Comparison of ENCODE assay signal across 15 cellular contexts in genomic region chr1:57072775-57073174, GRCh38.
DNase-seq lines count a peak whose midpoint lies in the region; ATAC-seq and TF ChIP-seq lines count a peak whose summit lies in the region.
"Had no signal": no experiment of that assay in that cellular context is flagged by ENCODE, and none has a peak within 500 bp of the region (broad histone marks: within the 10 kb centered on the region; RNA-seq: fewer than 3 reads in every experiment).

No MANE protein-coding gene starts in this region.

- H3K36me3 Mint-ChIP-seq in activated CD8-positive, alpha-beta memory T cell treated with anti-CD3 and anti-CD28 coated beads, Interleukin-2, amount 10 ng/mL, durations not matched to agents 7 days and 5 days, result no peaks in the 10 kb centered on the region
- H3K36me3 Mint-ChIP-seq: memory B cell had no signal

- ATAC-seq in GM19043 (IDR thresholded peaks at IDR 0.05; ENCODE audit: low read depth, unreplicated experiment), result peak; percentile 66
- ATAC-seq in HG03460 (IDR thresholded peaks at IDR 0.05; ENCODE audit: unreplicated experiment), result peak; percentile 59
- ATAC-seq in activated CD8-positive, alpha-beta memory T cell treated with anti-CD3 and anti-CD28 coated beads, Interleukin-2, amount 10 ng/mL, durations not matched to agents 7 days and 5 days, result no peak
- ATAC-seq: Panc1 had no signal

- no peaks in the 10 kb centered on the region for H3K4me1 Mint-ChIP-seq in activated CD8-positive, alpha-beta memory T cell treated with anti-CD3 and anti-CD28 coated beads, Interleukin-2, amount 10 ng/mL, durations not matched to agents 7 days and 5 days
- H3K4me1 Mint-ChIP-seq: memory B cell had no signal

- H3K36me3 ChIP-seq in ascending aorta, result no peaks in the 10 kb centered on the region
- H3K36me3 ChIP-seq: thyroid gland had no signal

- H3K4me1 ChIP-seq in ascending aorta, result no peaks in the 10 kb centered on the region
- H3K4me1 ChIP-seq: BLaER1 had no signal

- no peaks in the 10 kb centered on the region for H3K27me3 Mint-ChIP-seq in activated CD8-positive, alpha-beta memory T cell treated with anti-CD3 and anti-CD28 coated beads, Interleukin-2, amount 10 ng/mL, durations not matched to agents 7 days and 5 days
- H3K27me3 Mint-ChIP-seq: memory B cell had no signal

- peak; percentile 19 for TF ChIP-seq CTCF in AG10803 (conservative IDR thresholded peaks at IDR 0.05; ENCODE audit: low read length)
- peak; percentile 24 for TF ChIP-seq CTCF in epithelial cell of proximal tubule (conservative IDR thresholded peaks at IDR 0.05; ENCODE audit: low read depth, low read length)
- TF ChIP-seq CTCF in ascending aorta (IDR thresholded peaks at IDR 0.05), result no peak

- H3K27ac ChIP-seq in ascending aorta, result no peak overlapping the region
- H3K27ac ChIP-seq: BLaER1, thyroid gland had no signal

- no peak overlapping the region for H3K27ac Mint-ChIP-seq in activated CD8-positive, alpha-beta memory T cell treated with anti-CD3 and anti-CD28 coated beads, Interleukin-2, amount 10 ng/mL, durations not matched to agents 7 days and 5 days
- H3K27ac Mint-ChIP-seq: memory B cell had no signal

- in situ Hi-C loops in ACHN (cut with HindIII; ENCODE audit: low pct_ligation_motif_present, low pct_unique_long_range_greater_than_20kb, low sequenced_read_pairs), result no loop called here

- intact Hi-C loops in ascending aorta (cut with DNase I), result no loop called here

- CTCF ChIA-PET in activated CD8-positive, alpha-beta memory T cell treated with anti-CD3 and anti-CD28 coated beads, Interleukin-2, amount 10 ng/mL, durations not matched to agents 7 days and 5 days (lab: Charles Lee), result no interaction called here

- no peak overlapping the region for H3K4me3 ChIP-seq in AG10803 (ENCODE audit: low read length)
- no peak overlapping the region for H3K4me3 ChIP-seq in epithelial cell of proximal tubule (ENCODE audit: low read depth, low read length)
- H3K4me3 ChIP-seq in ascending aorta, result no peak overlapping the region
- H3K4me3 ChIP-seq: BLaER1, thyroid gland had no signal

- no peaks in the 10 kb centered on the region for H3K27me3 ChIP-seq in ascending aorta
- H3K27me3 ChIP-seq: BLaER1, thyroid gland had no signal

- H3K9me3 ChIP-seq in ascending aorta, result no peaks in the 10 kb centered on the region
- H3K9me3 ChIP-seq: BLaER1, thyroid gland had no signal

- H3K4me3 Mint-ChIP-seq in activated CD8-positive, alpha-beta memory T cell treated with anti-CD3 and anti-CD28 coated beads, Interleukin-2, amount 10 ng/mL, durations not matched to agents 7 days and 5 days, result no peak overlapping the region
- H3K4me3 Mint-ChIP-seq: memory B cell had no signal

- DNase-seq in AG10803 (ENCODE audit: low read depth), result no peak
- no peak for DNase-seq in epithelial cell of proximal tubule (ENCODE audit: low read depth)
- no peak for DNase-seq in ascending aorta (ENCODE audit: low spot score in 2 of 2)
- no peak for DNase-seq in activated CD8-positive, alpha-beta memory T cell treated with anti-CD3 and anti-CD28 coated beads, Interleukin-2, amount 10 ng/mL, durations not matched to agents 7 days and 5 days
- DNase-seq in ACHN, result no peak
- no peak for DNase-seq in activated T-cell treated with anti-CD3 and anti-CD28 coated beads for 4 hours
- DNase-seq: activated effector memory CD4-positive, alpha-beta T cell treated with Interleukin-2 at 50 U/mL for 16 hours; H7; NCI-H187 treated with DMSO at 0.1 percent for 48 hours; thyroid gland had no signal

- H3K9me3 Mint-ChIP-seq in activated CD8-positive, alpha-beta memory T cell treated with anti-CD3 and anti-CD28 coated beads, Interleukin-2, amount 10 ng/mL, durations not matched to agents 7 days and 5 days (ENCODE audit: low read depth), result no peaks in the 10 kb centered on the region
- H3K9me3 Mint-ChIP-seq: memory B cell had no signal

Comparison
In these comparisons a context has a peak if more than half of its experiments do, and no peak if none do; other contexts are left out.
1. CTCF ChIP-seq: peak in AG10803 (single experiment) and epithelial cell of proximal tubule (single experiment); none in ascending aorta (0 of 3).